ENCODE assay signal across 10 cellular contexts in genomic region chr6:157715766-157716171, GRCh38.
DNase-seq lines count a peak whose midpoint lies in the region; ATAC-seq and TF ChIP-seq lines count a peak whose summit lies in the region.
"Had no signal": no experiment of that assay in that cellular context is flagged by ENCODE, and none has a peak within 500 bp of the region (broad histone marks: within the 10 kb centered on the region; RNA-seq: fewer than 3 reads in every experiment).

No MANE protein-coding gene starts in this region.

- WGBS in esophagus squamous epithelium, 2 donors: 50 to 62% methylated on average over 5 of the region's 6 CpGs
- WGBS in upper lobe of left lung, 2 donors: 70 to 80% methylated on average over 6 of the region's 6 CpGs

- no peak for TF ChIP-seq POLR2A in esophagus squamous epithelium (IDR thresholded peaks at IDR 0.05)
- TF ChIP-seq POLR2A in upper lobe of left lung (IDR thresholded peaks at IDR 0.05): no peak

- no peak for TF ChIP-seq EP300 in upper lobe of left lung (IDR thresholded peaks at IDR 0.05)

- peaks cover 0 to 4% (median 0%) of the 10 kb centered on the region in 4 donors for H3K27me3 ChIP-seq in esophagus squamous epithelium
- H3K27me3 ChIP-seq in upper lobe of left lung: no peaks in the 10 kb centered on the region

- H3K36me3 ChIP-seq in esophagus squamous epithelium (no peaks in the 10 kb centered on the region), upper lobe of left lung (no peaks in the 10 kb centered on the region)

- DNase-seq in LHCN-M2 (ENCODE audit: low read depth): peak; percentile 87
- no peak for DNase-seq in esophagus squamous epithelium (lab: John Stamatoyannopoulos, UW)
- DNase-seq in mucosa of gallbladder (ENCODE audit: low spot score): peak; percentile 63
- DNase-seq in upper lobe of left lung: no peak
- no peak for DNase-seq in COLO668 (lab: John Stamatoyannopoulos, UW; ENCODE audit: unreplicated experiment)
- DNase-seq: activated effector memory CD4-positive, alpha-beta T cell treated with anti-CD3 and anti-CD28 coated beads, Interleukin-2, amount 50 U/mL, for 16 hours; NCI-H510A treated with DMSO at 0.1 percent for 48 hours had no signal

- no peak for TF ChIP-seq CTCF in esophagus squamous epithelium (IDR thresholded peaks at IDR 0.05)
- no peak for TF ChIP-seq CTCF in upper lobe of left lung (IDR thresholded peaks at IDR 0.05)

- peak overlapping the region in 1 of 4 donors; percentile 28 for H3K4me3 ChIP-seq in esophagus squamous epithelium
- H3K4me3 ChIP-seq in upper lobe of left lung: no peak overlapping the region

- H3K9me3 ChIP-seq in esophagus squamous epithelium (no peaks in the 10 kb centered on the region), upper lobe of left lung (no peaks in the 10 kb centered on the region)

- intact Hi-C loops in esophagus squamous epithelium (cut with DNase I): no loop called here

- H3K4me1 ChIP-seq in esophagus squamous epithelium: peaks cover 0 to 39% (median 10%) of the 10 kb centered on the region in 3 donors
- H3K4me1 ChIP-seq in upper lobe of left lung: no peaks in the 10 kb centered on the region

- ATAC-seq in upper lobe of left lung (ENCODE audit: low FRiP score in 2 of 2) (peak; percentile 50 to 93), HG02588 (IDR thresholded peaks at IDR 0.05; ENCODE audit: unreplicated experiment) (no peak), HG02571 (IDR thresholded peaks at IDR 0.05; ENCODE audit: unreplicated experiment) (no peak), HG03439 (IDR thresholded peaks at IDR 0.05; ENCODE audit: unreplicated experiment) (no peak)

- peak overlapping the region in 3 of 4 donors; percentile 62 to 82 (median 68) for H3K27ac ChIP-seq in esophagus squamous epithelium
- H3K27ac ChIP-seq in upper lobe of left lung: no peak overlapping the region

Comparison
In these comparisons a context has a peak if more than half of its experiments do, and no peak if none do; other contexts are left out.
1. DNase-seq: peak in LHCN-M2 (single experiment) and mucosa of gallbladder (single experiment); none in esophagus squamous epithelium (single experiment), upper lobe of left lung (0 of 2) and COLO668 (single experiment).
2. H3K27ac ChIP-seq: peak in esophagus squamous epithelium (3 of 4); none in upper lobe of left lung (0 of 4).
3. ATAC-seq: peak in upper lobe of left lung (2 of 2); none in HG02588 (single experiment), HG02571 (single experiment) and HG03439 (single experiment).